In genomic region chr18:105161-106053, GRCh38 we compare ENCODE assay signal across 6 cellular contexts. TPM values are rescaled to one million over a fixed set of nuclear protein-coding genes. Genes with fewer than 3 reads are reported as not detected.
"Had no signal": no experiment of that assay in that cellular context is flagged by ENCODE, and none has a peak within 500 bp of the region (broad histone marks: within the 10 kb centered on the region; RNA-seq: fewer than 3 reads in every experiment).

No MANE protein-coding gene starts in this region.

RNA-seq across cellular contexts. Expression of gene TUBB8B, which starts 56.0 kb away (rescaled TPM):
- total RNA-seq: activated T-cell treated with anti-CD3 and anti-CD28 coated beads, Interleukin-2, amount 50 U/mL, for 4 hours; epithelial cell of proximal tubule; glomerular endothelial cell; lung; natural killer cell treated with Interleukin-12 subunit alpha and Interleukin-12 subunit beta and Interleukin-15 and Interleukin-18, amount 100 ng/mL, for 72 hours; transverse colon had no signal
